1 cellular context compared by ENCODE assay signal in the genomic region with DNA sequence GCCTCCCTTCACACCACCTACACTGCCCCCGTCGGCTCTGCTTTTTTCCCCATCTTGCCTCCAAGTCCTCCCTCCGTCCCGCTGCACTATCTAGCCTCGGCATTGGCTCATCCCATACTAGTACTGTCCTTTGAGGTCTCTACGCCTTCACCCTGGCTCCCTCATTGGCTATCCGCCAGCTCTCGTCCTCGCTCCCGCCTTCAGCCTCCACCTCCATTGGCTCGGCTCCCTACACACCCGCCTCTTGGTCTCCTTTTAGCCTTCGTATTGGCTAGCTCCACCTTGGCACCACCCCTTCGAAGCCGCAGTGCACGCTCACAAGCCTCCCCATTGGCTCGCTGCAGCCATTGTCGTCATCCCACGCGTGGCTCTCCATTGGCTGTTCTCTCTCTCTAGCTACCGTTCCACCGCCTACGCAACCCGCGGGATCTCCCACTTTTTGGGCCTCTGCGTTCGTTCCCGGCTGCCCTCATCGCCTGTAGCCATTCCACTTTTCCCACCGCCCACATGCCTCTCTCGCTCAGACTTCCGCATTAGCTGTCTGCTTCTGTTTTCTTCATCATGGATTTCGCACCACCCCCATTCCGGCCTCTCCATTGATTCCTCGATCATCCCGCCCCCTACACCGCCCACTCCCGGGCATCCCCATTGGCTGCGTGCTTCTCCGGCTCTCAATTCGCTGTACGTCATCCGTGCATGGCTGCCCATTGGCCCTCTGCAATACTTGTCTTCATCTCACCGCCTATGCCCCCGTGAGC.
A peak's percentile ranks its signal among the peaks of the same experiment; 100 is the strongest.
TF ChIP-seq lines count a peak whose summit lies in the region.

No MANE protein-coding gene starts in this region.

TF ChIP-seq in HepG2, 621 proteins besides CTCF, POLR2A, EP300 and RAD21 (continued from another document):
- TF ChIP-seq, protein P1, sequence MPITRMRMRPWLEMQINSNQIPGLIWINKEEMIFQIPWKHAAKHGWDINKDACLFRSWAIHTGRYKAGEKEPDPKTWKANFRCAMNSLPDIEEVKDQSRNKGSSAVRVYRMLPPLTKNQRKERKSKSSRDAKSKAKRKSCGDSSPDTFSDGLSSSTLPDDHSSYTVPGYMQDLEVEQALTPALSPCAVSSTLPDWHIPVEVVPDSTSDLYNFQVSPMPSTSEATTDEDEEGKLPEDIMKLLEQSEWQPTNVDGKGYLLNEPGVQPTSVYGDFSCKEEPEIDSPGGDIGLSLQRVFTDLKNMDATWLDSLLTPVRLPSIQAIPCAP (CRISPR knock-in tag; IDR thresholded peaks at IDR 0.05; ENCODE audit: low read depth): no peak
- TF ChIP-seq, protein P2, sequence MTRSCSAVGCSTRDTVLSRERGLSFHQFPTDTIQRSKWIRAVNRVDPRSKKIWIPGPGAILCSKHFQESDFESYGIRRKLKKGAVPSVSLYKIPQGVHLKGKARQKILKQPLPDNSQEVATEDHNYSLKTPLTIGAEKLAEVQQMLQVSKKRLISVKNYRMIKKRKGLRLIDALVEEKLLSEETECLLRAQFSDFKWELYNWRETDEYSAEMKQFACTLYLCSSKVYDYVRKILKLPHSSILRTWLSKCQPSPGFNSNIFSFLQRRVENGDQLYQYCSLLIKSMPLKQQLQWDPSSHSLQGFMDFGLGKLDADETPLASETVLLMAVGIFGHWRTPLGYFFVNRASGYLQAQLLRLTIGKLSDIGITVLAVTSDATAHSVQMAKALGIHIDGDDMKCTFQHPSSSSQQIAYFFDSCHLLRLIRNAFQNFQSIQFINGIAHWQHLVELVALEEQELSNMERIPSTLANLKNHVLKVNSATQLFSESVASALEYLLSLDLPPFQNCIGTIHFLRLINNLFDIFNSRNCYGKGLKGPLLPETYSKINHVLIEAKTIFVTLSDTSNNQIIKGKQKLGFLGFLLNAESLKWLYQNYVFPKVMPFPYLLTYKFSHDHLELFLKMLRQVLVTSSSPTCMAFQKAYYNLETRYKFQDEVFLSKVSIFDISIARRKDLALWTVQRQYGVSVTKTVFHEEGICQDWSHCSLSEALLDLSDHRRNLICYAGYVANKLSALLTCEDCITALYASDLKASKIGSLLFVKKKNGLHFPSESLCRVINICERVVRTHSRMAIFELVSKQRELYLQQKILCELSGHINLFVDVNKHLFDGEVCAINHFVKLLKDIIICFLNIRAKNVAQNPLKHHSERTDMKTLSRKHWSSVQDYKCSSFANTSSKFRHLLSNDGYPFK (CRISPR knock-in tag; IDR thresholded peaks at IDR 0.05; ENCODE audit: borderline replicate concordance): 0 out of 2 replicates have a peak, but pooled peaks have one; percentile 26
- TF ChIP-seq POGZ (CRISPR knock-in tag; IDR thresholded peaks at IDR 0.05) (peak; percentile 56), ZNF775 (CRISPR knock-in tag; IDR thresholded peaks at IDR 0.05; ENCODE audit: borderline replicate concordance) (no peak), RFX5 (IDR thresholded peaks at IDR 0.05; ENCODE audit: low read depth, low read length) (peak; percentile 15; the same call in 1 of the 2 replicates), EHMT2 (IDR thresholded peaks at IDR 0.05; ENCODE audit: borderline replicate concordance, low read depth, low read length) (peak; percentile 67; the same call in 1 of the 2 replicates), SP1 (IDR thresholded peaks at IDR 0.05) (0 out of 2 replicates have a peak, but pooled peaks have one; percentile 35), SP1 (CRISPR knock-in tag; IDR thresholded peaks at IDR 0.05) (0 out of 2 replicates have a peak, but pooled peaks have one; percentile 10), ZNF589 (CRISPR knock-in tag; conservative IDR thresholded peaks at IDR 0.05) (no peak), ATF1 (CRISPR knock-in tag; IDR thresholded peaks at IDR 0.05) (peak; percentile 92), RFXAP (CRISPR knock-in tag; IDR thresholded peaks at IDR 0.05; ENCODE audit: borderline replicate concordance) (peak; percentile 26; the same call in 1 of the 2 replicates), SP2 (CRISPR knock-in tag; IDR thresholded peaks at IDR 0.05) (peak; percentile 94), POLR2AphosphoS5 (IDR thresholded peaks at IDR 0.05; ENCODE audit: low read depth, low read length) (peak; percentile 72), TAF1 (CRISPR knock-in tag; IDR thresholded peaks at IDR 0.05) (peak; percentile 44; the same call in 1 of the 2 replicates), NFYB (CRISPR knock-in tag; IDR thresholded peaks at IDR 0.05) (peak; percentile 86), ZNF501 (CRISPR knock-in tag; IDR thresholded peaks at IDR 0.05) (no peak), YEATS4 (CRISPR knock-in tag; IDR thresholded peaks at IDR 0.05; ENCODE audit: borderline replicate concordance) (0 out of 2 replicates have a peak, but pooled peaks have one; percentile 37), POLR2G (IDR thresholded peaks at IDR 0.05; ENCODE audit: low read depth, low read length) (peak; percentile 61), ERF (CRISPR knock-in tag; IDR thresholded peaks at IDR 0.05) (0 out of 2 replicates have a peak, but pooled peaks have one; percentile 24), MIER2 (CRISPR knock-in tag; IDR thresholded peaks at IDR 0.05) (no peak), GLI4 (CRISPR knock-in tag; IDR thresholded peaks at IDR 0.05; ENCODE audit: borderline replicate concordance) (no peak), ZMYM4 (CRISPR knock-in tag; IDR thresholded peaks at IDR 0.05) (peak; percentile 39; the same call in 1 of the 2 replicates), SAP130 (CRISPR knock-in tag; IDR thresholded peaks at IDR 0.05; ENCODE audit: low read depth) (peak; percentile 11; the same call in 1 of the 2 replicates), PHF8 (CRISPR knock-in tag; IDR thresholded peaks at IDR 0.05) (0 out of 2 replicates have a peak, but pooled peaks have one; percentile 27), ZNF616 (CRISPR knock-in tag; IDR thresholded peaks at IDR 0.05; ENCODE audit: low read depth) (no peak), ARNT2 (CRISPR knock-in tag; IDR thresholded peaks at IDR 0.05; ENCODE audit: low read depth) (no peak), KAT8 (CRISPR knock-in tag; IDR thresholded peaks at IDR 0.05) (peak; percentile 17; the same call in 1 of the 2 replicates), HOXA3 (CRISPR knock-in tag; IDR thresholded peaks at IDR 0.05) (0 out of 2 replicates have a peak, but pooled peaks have one; percentile 4), ZNF737 (CRISPR knock-in tag; IDR thresholded peaks at IDR 0.05; ENCODE audit: borderline replicate concordance) (no peak), ZFX (CRISPR knock-in tag; IDR thresholded peaks at IDR 0.05; ENCODE audit: low read depth) (peak; percentile 46; the same call in 1 of the 2 replicates), MYC (CRISPR knock-in tag; IDR thresholded peaks at IDR 0.05; ENCODE audit: borderline replicate concordance) (0 out of 2 replicates have a peak, but pooled peaks have one; percentile 5), RARA (CRISPR knock-in tag; IDR thresholded peaks at IDR 0.05) (0 out of 2 replicates have a peak, but pooled peaks have one; percentile 3), DR1 (CRISPR knock-in tag; IDR thresholded peaks at IDR 0.05) (0 out of 2 replicates have a peak, but pooled peaks have one; percentile 32)
- TF ChIP-seq, protein P3, sequence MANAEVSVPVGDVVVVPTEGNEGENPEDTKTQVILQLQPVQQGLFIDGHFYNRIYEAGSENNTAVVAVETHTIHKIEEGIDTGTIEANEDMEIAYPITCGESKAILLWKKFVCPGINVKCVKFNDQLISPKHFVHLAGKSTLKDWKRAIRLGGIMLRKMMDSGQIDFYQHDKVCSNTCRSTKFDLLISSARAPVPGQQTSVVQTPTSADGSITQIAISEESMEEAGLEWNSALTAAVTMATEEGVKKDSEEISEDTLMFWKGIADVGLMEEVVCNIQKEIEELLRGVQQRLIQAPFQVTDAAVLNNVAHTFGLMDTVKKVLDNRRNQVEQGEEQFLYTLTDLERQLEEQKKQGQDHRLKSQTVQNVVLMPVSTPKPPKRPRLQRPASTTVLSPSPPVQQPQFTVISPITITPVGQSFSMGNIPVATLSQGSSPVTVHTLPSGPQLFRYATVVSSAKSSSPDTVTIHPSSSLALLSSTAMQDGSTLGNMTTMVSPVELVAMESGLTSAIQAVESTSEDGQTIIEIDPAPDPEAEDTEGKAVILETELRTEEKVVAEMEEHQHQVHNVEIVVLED (CRISPR knock-in tag; IDR thresholded peaks at IDR 0.05; ENCODE audit: borderline replicate concordance): peak; percentile 60; the same call in 1 of the 2 replicates
- TF ChIP-seq, protein P4, sequence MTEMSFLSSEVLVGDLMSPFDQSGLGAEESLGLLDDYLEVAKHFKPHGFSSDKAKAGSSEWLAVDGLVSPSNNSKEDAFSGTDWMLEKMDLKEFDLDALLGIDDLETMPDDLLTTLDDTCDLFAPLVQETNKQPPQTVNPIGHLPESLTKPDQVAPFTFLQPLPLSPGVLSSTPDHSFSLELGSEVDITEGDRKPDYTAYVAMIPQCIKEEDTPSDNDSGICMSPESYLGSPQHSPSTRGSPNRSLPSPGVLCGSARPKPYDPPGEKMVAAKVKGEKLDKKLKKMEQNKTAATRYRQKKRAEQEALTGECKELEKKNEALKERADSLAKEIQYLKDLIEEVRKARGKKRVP (CRISPR knock-in tag; IDR thresholded peaks at IDR 0.05): 0 out of 4 replicates have a peak, but pooled peaks of 1 of the 2 experiments have one; percentile 20
- TF ChIP-seq, protein P5, sequence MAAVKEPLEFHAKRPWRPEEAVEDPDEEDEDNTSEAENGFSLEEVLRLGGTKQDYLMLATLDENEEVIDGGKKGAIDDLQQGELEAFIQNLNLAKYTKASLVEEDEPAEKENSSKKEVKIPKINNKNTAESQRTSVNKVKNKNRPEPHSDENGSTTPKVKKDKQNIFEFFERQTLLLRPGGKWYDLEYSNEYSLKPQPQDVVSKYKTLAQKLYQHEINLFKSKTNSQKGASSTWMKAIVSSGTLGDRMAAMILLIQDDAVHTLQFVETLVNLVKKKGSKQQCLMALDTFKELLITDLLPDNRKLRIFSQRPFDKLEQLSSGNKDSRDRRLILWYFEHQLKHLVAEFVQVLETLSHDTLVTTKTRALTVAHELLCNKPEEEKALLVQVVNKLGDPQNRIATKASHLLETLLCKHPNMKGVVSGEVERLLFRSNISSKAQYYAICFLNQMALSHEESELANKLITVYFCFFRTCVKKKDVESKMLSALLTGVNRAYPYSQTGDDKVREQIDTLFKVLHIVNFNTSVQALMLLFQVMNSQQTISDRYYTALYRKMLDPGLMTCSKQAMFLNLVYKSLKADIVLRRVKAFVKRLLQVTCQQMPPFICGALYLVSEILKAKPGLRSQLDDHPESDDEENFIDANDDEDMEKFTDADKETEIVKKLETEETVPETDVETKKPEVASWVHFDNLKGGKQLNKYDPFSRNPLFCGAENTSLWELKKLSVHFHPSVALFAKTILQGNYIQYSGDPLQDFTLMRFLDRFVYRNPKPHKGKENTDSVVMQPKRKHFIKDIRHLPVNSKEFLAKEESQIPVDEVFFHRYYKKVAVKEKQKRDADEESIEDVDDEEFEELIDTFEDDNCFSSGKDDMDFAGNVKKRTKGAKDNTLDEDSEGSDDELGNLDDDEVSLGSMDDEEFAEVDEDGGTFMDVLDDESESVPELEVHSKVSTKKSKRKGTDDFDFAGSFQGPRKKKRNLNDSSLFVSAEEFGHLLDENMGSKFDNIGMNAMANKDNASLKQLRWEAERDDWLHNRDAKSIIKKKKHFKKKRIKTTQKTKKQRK (IDR thresholded peaks at IDR 0.05; ENCODE audit: low read length): peak; percentile 75
- TF ChIP-seq, protein P6, sequence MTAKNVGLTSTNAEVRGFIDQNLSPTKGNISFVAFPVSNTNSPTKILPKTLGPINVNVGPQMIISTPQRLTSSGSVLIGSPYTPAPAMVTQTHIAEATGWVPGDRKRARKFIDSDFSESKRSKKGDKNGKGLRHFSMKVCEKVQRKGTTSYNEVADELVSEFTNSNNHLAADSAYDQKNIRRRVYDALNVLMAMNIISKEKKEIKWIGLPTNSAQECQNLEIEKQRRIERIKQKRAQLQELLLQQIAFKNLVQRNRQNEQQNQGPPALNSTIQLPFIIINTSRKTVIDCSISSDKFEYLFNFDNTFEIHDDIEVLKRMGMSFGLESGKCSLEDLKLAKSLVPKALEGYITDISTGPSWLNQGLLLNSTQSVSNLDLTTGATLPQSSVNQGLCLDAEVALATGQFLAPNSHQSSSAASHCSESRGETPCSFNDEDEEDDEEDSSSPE (CRISPR knock-in tag; IDR thresholded peaks at IDR 0.05): peak; percentile 57
